ENCODE assay signal across 34 cellular contexts in the genomic region with DNA sequence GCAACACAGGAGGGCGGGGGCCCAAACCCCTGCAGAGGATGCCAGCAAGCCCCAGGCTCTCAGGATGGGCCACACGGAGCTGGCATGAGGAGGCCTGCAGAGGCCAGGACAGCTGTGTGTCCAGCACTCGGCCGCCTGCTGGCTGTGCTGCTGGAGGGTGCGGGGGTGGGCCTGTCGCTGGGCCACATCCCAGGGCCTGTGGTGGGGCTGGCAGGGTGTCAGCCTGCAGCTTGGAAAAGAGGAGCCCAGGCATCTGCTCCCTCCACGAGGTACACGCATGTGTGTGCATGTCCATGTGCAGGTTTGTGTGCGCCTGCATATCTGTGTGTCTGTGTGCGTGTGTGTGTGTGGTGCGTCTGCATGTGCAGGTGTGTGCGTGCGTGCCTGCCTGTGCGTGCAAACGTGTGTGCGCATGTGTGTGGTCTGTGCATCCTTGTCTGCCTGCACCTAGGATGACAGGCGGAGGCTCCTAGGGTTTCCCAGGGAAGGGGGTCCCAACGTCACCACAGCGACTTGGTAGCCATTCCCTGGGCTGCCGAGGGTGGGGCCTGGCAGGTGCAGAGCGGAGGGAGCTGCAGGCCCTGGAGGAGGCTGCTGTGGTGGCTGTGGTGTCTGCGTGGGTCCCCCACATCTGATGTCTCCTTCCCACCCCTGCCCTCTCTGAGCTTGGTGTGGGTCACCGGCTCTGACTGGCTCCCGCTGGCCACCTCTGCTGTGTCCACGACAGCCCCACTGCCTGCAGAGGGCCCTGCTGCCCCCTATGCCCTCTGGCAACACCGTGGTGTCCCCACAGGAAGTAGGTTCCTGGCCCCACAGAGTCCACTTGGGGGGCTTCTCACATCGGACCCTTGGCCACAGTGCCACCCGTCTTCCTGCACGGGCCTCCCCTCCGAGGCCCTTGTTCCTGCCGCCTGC. TPM values are rescaled to one million over a fixed set of nuclear protein-coding genes. Genes with fewer than 3 reads are reported as not detected.
"Had no signal": no experiment of that assay in that cellular context is flagged by ENCODE, and none has a peak within 500 bp of the region (broad histone marks: within the 10 kb centered on the region; RNA-seq: fewer than 3 reads in every experiment).

No MANE protein-coding gene starts in this region.

- H3K27ac Mint-ChIP-seq: activated CD4-positive, alpha-beta memory T cell treated with anti-CD3 and anti-CD28 coated beads, Interleukin-2, amount 10 ng/mL, durations not matched to agents 7 days and 5 days; activated CD4-positive, alpha-beta T cell treated with anti-CD3 and anti-CD28 coated beads, Interleukin-2, amount 10 ng/mL, durations not matched to agents 7 days and 5 days; activated naive CD4-positive, alpha-beta T cell treated with anti-CD3 and anti-CD28 coated beads, Interleukin-2, amount 10 ng/mL, durations not matched to agents 7 days and 5 days; activated T-cell treated with anti-CD3 and anti-CD28 coated beads, Interleukin-2, amount 50 U/mL, for 24 hours; natural killer cell treated with Interleukin-12 subunit alpha and Interleukin-12 subunit beta and Interleukin-15 and Interleukin-18, amount 100 ng/mL, for 72 hours; stimulated activated naive B cell treated with anti-CD40 and anti-IgM and Interleukin-4, amounts not matched to agents 10 μg/mL and 1 μg/mL and 100 μg/mL, for 72 hours; T-helper 17 cell had no signal

- H3K9me3 Mint-ChIP-seq: activated CD4-positive, alpha-beta memory T cell treated with anti-CD3 and anti-CD28 coated beads, Interleukin-2, amount 10 ng/mL, durations not matched to agents 7 days and 5 days; activated CD4-positive, alpha-beta T cell treated with anti-CD3 and anti-CD28 coated beads, Interleukin-2, amount 10 ng/mL, durations not matched to agents 7 days and 5 days; activated naive CD4-positive, alpha-beta T cell treated with anti-CD3 and anti-CD28 coated beads, Interleukin-2, amount 10 ng/mL, durations not matched to agents 7 days and 5 days; activated T-cell treated with anti-CD3 and anti-CD28 coated beads, Interleukin-2, amount 50 U/mL, for 24 hours; natural killer cell treated with Interleukin-12 subunit alpha and Interleukin-12 subunit beta and Interleukin-15 and Interleukin-18, amount 100 ng/mL, for 72 hours; stimulated activated naive B cell treated with anti-CD40 and anti-IgM and Interleukin-4, amounts not matched to agents 10 μg/mL and 1 μg/mL and 100 μg/mL, for 72 hours had no signal

- FAIRE-seq: bronchial epithelial cell, colon, endometrium had no signal

- ATAC-seq: left lung; lower lobe of right lung; natural killer cell treated with Interleukin-12 subunit alpha and Interleukin-12 subunit beta and Interleukin-15 and Interleukin-18, amount 100 ng/mL, for 72 hours; stimulated activated naive B cell treated with anti-CD40 and anti-IgM and Interleukin-4, amounts not matched to agents 10 μg/mL and 1 μg/mL and 100 μg/mL, for 72 hours; T-helper 17 cell had no signal

- H3K4me3 ChIP-seq: esophagus squamous epithelium, left lung, lower lobe of right lung, ovary, prostate gland, stomach, suprapubic skin, tibial nerve had no signal

- H3K27ac ChIP-seq: epithelial cell of prostate, esophagus squamous epithelium, left lung, lower lobe of right lung, neutrophil, ovary, prostate gland, stomach, suprapubic skin, tibial nerve, WERI-Rb-1 had no signal

- H3K27me3 ChIP-seq: ovary had no signal

- H3K36me3 ChIP-seq: esophagus squamous epithelium, left lung, lower lobe of right lung, neutrophil, ovary, prostate gland, stomach, suprapubic skin, tibial nerve, WERI-Rb-1 had no signal

- H3K36me3 Mint-ChIP-seq: activated naive CD4-positive, alpha-beta T cell treated with anti-CD3 and anti-CD28 coated beads, Interleukin-2, amount 10 ng/mL, durations not matched to agents 7 days and 5 days; natural killer cell treated with Interleukin-12 subunit alpha and Interleukin-12 subunit beta and Interleukin-15 and Interleukin-18, amount 100 ng/mL, for 72 hours; stimulated activated naive B cell treated with anti-CD40 and anti-IgM and Interleukin-4, amounts not matched to agents 10 μg/mL and 1 μg/mL and 100 μg/mL, for 72 hours had no signal

- DNase-seq: activated CD4-positive, alpha-beta memory T cell treated with anti-CD3 and anti-CD28 coated beads, Interleukin-2, amount 10 ng/mL, durations not matched to agents 7 days and 5 days; activated CD4-positive, alpha-beta T cell treated with anti-CD3 and anti-CD28 coated beads, Interleukin-2, amount 10 ng/mL, durations not matched to agents 7 days and 5 days; activated CD4-positive, CD25-positive, alpha-beta regulatory T cell treated with anti-CD3 and anti-CD28 coated beads, Interleukin-2, amount 50 U/mL, for 72 hours; activated CD8-positive, alpha-beta memory T cell treated with anti-CD3 and anti-CD28 coated beads, Interleukin-2, amount 50 U/mL, for 48 hours; activated gamma-delta T cell; activated naive CD4-positive, alpha-beta T cell treated with anti-CD3 and anti-CD28 coated beads, Interleukin-2, amount 10 ng/mL, durations not matched to agents 7 days and 5 days; activated T-cell treated with anti-CD3 and anti-CD28 coated beads, Interleukin-2, amount 50 U/mL, for 24 hours; amniotic stem cell; dermis blood vessel endothelial cell; effector CD8-positive, alpha-beta T cell; esophagus squamous epithelium; foreskin melanocyte; kidney glomerular epithelial cell; lower lobe of right lung; mesendoderm; ovary; retina; stimulated activated CD4-positive, alpha-beta T cell treated with anti-CD3 and anti-CD28 coated beads, Interleukin-15, amount 100 ng/mL, for 24 hours; stimulated activated CD4-positive, alpha-beta T cell treated with anti-CD3 and anti-CD28 coated beads, Interleukin-2, amount 100 ng/mL, for 24 hours; stimulated activated naive B cell treated with anti-CD40 and anti-IgM and Interleukin-4, amounts not matched to agents 10 μg/mL and 1 μg/mL and 100 μg/mL, for 72 hours; stomach; T-helper 17 cell; T1000; WERI-Rb-1 had no signal

- H3K4me1 ChIP-seq: esophagus squamous epithelium, left lung, lower lobe of right lung, prostate gland, suprapubic skin had no signal

- H3K27me3 Mint-ChIP-seq: activated CD4-positive, alpha-beta memory T cell treated with anti-CD3 and anti-CD28 coated beads, Interleukin-2, amount 10 ng/mL, durations not matched to agents 7 days and 5 days; activated CD4-positive, alpha-beta T cell treated with anti-CD3 and anti-CD28 coated beads, Interleukin-2, amount 10 ng/mL, durations not matched to agents 7 days and 5 days; activated naive CD4-positive, alpha-beta T cell treated with anti-CD3 and anti-CD28 coated beads, Interleukin-2, amount 10 ng/mL, durations not matched to agents 7 days and 5 days; activated T-cell treated with anti-CD3 and anti-CD28 coated beads, Interleukin-2, amount 50 U/mL, for 24 hours; natural killer cell treated with Interleukin-12 subunit alpha and Interleukin-12 subunit beta and Interleukin-15 and Interleukin-18, amount 100 ng/mL, for 72 hours; T-helper 17 cell had no signal

- H3K9me3 ChIP-seq: esophagus squamous epithelium, left lung, lower lobe of right lung, neutrophil, ovary, prostate gland, stomach, suprapubic skin, tibial nerve had no signal

- H3K4me1 Mint-ChIP-seq: activated CD4-positive, alpha-beta memory T cell treated with anti-CD3 and anti-CD28 coated beads, Interleukin-2, amount 10 ng/mL, durations not matched to agents 7 days and 5 days; activated CD4-positive, alpha-beta T cell treated with anti-CD3 and anti-CD28 coated beads, Interleukin-2, amount 10 ng/mL, durations not matched to agents 7 days and 5 days; activated naive CD4-positive, alpha-beta T cell treated with anti-CD3 and anti-CD28 coated beads, Interleukin-2, amount 10 ng/mL, durations not matched to agents 7 days and 5 days; T-helper 17 cell had no signal

- H3K4me3 Mint-ChIP-seq: activated CD4-positive, alpha-beta memory T cell treated with anti-CD3 and anti-CD28 coated beads, Interleukin-2, amount 10 ng/mL, durations not matched to agents 7 days and 5 days; activated CD4-positive, alpha-beta T cell treated with anti-CD3 and anti-CD28 coated beads, Interleukin-2, amount 10 ng/mL, durations not matched to agents 7 days and 5 days; activated naive CD4-positive, alpha-beta T cell treated with anti-CD3 and anti-CD28 coated beads, Interleukin-2, amount 10 ng/mL, durations not matched to agents 7 days and 5 days; activated T-cell treated with anti-CD3 and anti-CD28 coated beads, Interleukin-2, amount 50 U/mL, for 24 hours; natural killer cell treated with Interleukin-12 subunit alpha and Interleukin-12 subunit beta and Interleukin-15 and Interleukin-18, amount 100 ng/mL, for 72 hours; stimulated activated naive B cell treated with anti-CD40 and anti-IgM and Interleukin-4, amounts not matched to agents 10 μg/mL and 1 μg/mL and 100 μg/mL, for 72 hours; T-helper 17 cell had no signal

RNA-seq across cellular contexts. Expression of gene BRSK2, which starts 17.1 kb away (rescaled TPM):
- total RNA-seq: activated CD4-positive, alpha-beta T cell treated with anti-CD3 and anti-CD28 coated beads, Interleukin-2, amount 10 ng/mL, durations not matched to agents 7 days and 5 days; bronchial epithelial cell had no signal
